Comparison of ENCODE assay signal across 8 cellular contexts in the genomic region with DNA sequence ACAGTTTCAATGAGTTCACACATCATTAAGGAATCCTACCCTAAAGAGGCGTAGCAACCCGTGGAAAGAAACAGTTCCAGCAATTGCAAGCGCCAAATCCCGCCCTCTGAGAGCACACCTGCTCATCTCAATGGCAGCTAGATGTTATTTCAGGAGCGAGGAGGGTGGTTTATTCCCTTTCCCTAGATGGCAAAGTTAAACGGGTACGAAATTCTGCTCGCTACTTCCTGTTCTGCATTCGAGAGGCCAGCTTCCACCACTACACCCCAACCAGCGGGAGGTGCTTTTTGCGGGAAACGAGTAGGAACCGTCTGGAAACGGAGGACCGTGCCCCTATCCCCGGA. TPM values are rescaled to one million over a fixed set of nuclear protein-coding genes. Genes with fewer than 3 reads are reported as not detected.
DNase-seq lines count a peak whose midpoint lies in the region; ATAC-seq and TF ChIP-seq lines count a peak whose summit lies in the region.

No MANE protein-coding gene starts in this region.

- intact Hi-C loops in HCT116 (cut with micrococcal nuclease) = no loop called here

- no peaks in the 10 kb centered on the region for H3K27me3 ChIP-seq in HCT116 (ENCODE audit: insufficient read depth, low read length)
- H3K27me3 ChIP-seq in WERI-Rb-1 (ENCODE audit: insufficient read depth, low read depth, severe bottlenecking) = no peaks in the 10 kb centered on the region
- no peaks in the 10 kb centered on the region for H3K27me3 ChIP-seq in neuron (ENCODE audit: insufficient read depth, low read length)

- DNase-seq in NCI-H524 (lab: John Stamatoyannopoulos, UW) = peak; percentile 22 to 58
- no peak for DNase-seq in NCI-H524 treated with DMSO at 0.1 percent for 48 hours (lab: John Stamatoyannopoulos, UW)
- DNase-seq in HCT116 (ENCODE audit: low read depth, low spot score) = no peak
- peak; percentile 43 to 80 for DNase-seq in NCI-H187 (lab: John Stamatoyannopoulos, UW)
- peak; percentile 32 for DNase-seq in WERI-Rb-1
- DNase-seq in fibroblast of mammary gland (ENCODE audit: low read depth) = peak; percentile 48

- peaks cover 5% of the 10 kb centered on the region; the same call in 1 of the 2 replicates for H4K20me1 ChIP-seq in HCT116 (ENCODE audit: insufficient read depth)

- H3K36me3 ChIP-seq in HCT116 (ENCODE audit: control insufficient read depth in 1 of 2, insufficient read depth in 2 of 2, low read length in 2 of 2) (peaks cover under 1 to 6% of the 10 kb centered on the region in 2 experiments; a peak in 2 of 4 replicates), WERI-Rb-1 (peaks cover 6% of the 10 kb centered on the region), neuron (ENCODE audit: insufficient read depth, low read length) (peaks cover 9% of the 10 kb centered on the region)

- no peak for TF ChIP-seq RAD21 in HCT116 (IDR thresholded peaks at IDR 0.05; ENCODE audit: low read depth)

- peak overlapping the region; percentile 85 for H3K27ac ChIP-seq in HCT116 (ENCODE audit: low read depth, low read length)
- peak overlapping the region; percentile 81 for H3K27ac ChIP-seq in WERI-Rb-1

- no peak overlapping the region for H2AFZ ChIP-seq in HCT116 (ENCODE audit: low read depth, low read length, poor library complexity, severe bottlenecking)
- peak overlapping the region; percentile 63 for H2AFZ ChIP-seq in neuron (ENCODE audit: low read depth, low read length)

- no peak for TF ChIP-seq POLR2A in HCT116 (IDR thresholded peaks at IDR 0.05; ENCODE audit: borderline replicate concordance, extremely low read depth, insufficient read depth, insufficient read length)

- H3K4me1 ChIP-seq in HCT116 (ENCODE audit: control insufficient read depth in 1 of 2, insufficient read depth in 2 of 2, low read length in 2 of 2) (peaks cover 11 to 23% of the 10 kb centered on the region in 2 experiments), neuron (ENCODE audit: insufficient read depth, low read length) (peaks cover 15% of the 10 kb centered on the region)

- TSS peak; percentile 62 for BruUV-seq in HCT116 (replicated peaks; lab: Mats Ljungman, UMichigan)

- no peaks in the 10 kb centered on the region; the same call in 1 of the 2 replicates for H3K9me2 ChIP-seq in HCT116 (ENCODE audit: insufficient read depth)

- H3K9me3 ChIP-seq in HCT116 (ENCODE audit: control insufficient read depth in 1 of 2, insufficient read depth in 1 of 2, low read depth in 1 of 2, low read length in 2 of 2) = no peaks in the 10 kb centered on the region
- peaks cover 4% of the 10 kb centered on the region for H3K9me3 ChIP-seq in WERI-Rb-1 (ENCODE audit: severe bottlenecking)
- no peaks in the 10 kb centered on the region for H3K9me3 ChIP-seq in neuron (ENCODE audit: low read length)

- CTCF ChIA-PET in HCT116 (lab: Charles Lee) = interaction anchor here (0.7 to 1.2 kb wide), 2 partner anchors 33 to 101 kb away, joined by 3 read pairs; partner anchors contain the start of genes FAM216A and GPN3

- RAD21 ChIA-PET in HCT116 (lab: Charles Lee; ENCODE audit: low non-redundant PET in 1 of 2, low total read pairs in 2 of 2, uncharacterized antibody in 2 of 2, unreplicated experiment in 2 of 2) = no interaction called here

- H3K9ac ChIP-seq in HCT116 (ENCODE audit: low read length) = peak overlapping the region; percentile 91

- H3K4me2 ChIP-seq in HCT116 (ENCODE audit: low read length) = peak overlapping the region; percentile 71

- no peak for TF ChIP-seq CTCF in HCT116 (IDR thresholded peaks at IDR 0.05 in 2 of 3, conservative IDR thresholded peaks at IDR 0.05 in 1 of 3; ENCODE audit: borderline replicate concordance in 1 of 3, insufficient read depth in 1 of 3, low read depth in 2 of 3, low read length in 2 of 3)
- TF ChIP-seq CTCF in WERI-Rb-1 (IDR thresholded peaks at IDR 0.05; ENCODE audit: low read depth, low read length) = no peak
- TF ChIP-seq CTCF in fibroblast of mammary gland (conservative IDR thresholded peaks at IDR 0.05; ENCODE audit: control insufficient read depth, insufficient read depth, low read depth, low read length) = no peak

- ATAC-seq in HCT116 (peak; percentile 47), HG02884 (IDR thresholded peaks at IDR 0.05; ENCODE audit: unreplicated experiment) (no peak)

- H3K4me3 ChIP-seq in HCT116 (replicated peaks in 1 of 2; ENCODE audit: low read depth in 1 of 2, low read length in 2 of 2) (peak overlapping the region; percentile 91 to 94), WERI-Rb-1 (ENCODE audit: low read depth, low read length) (peak overlapping the region; percentile 87), fibroblast of mammary gland (ENCODE audit: control insufficient read depth, low read depth, low read length) (peak overlapping the region; percentile 98), neuron (ENCODE audit: low read length) (peak overlapping the region; percentile 69)

- POLR2A ChIA-PET in HCT116 (lab: Charles Lee) = interaction anchor here (1.0 to 2.8 kb wide), 2 partner anchors 12 to 33 kb away, joined by 3 to 13 read pairs; partner anchors contain the start of genes FAM216A and GPN3

- peaks cover 54% of the 10 kb centered on the region for H3K79me2 ChIP-seq in HCT116 (ENCODE audit: insufficient read depth, low read length)

TF ChIP-seq in HCT116, 20 proteins besides CTCF, POLR2A, EP300 and RAD21:
- TF ChIP-seq SIN3A (IDR thresholded peaks at IDR 0.05; ENCODE audit: low read depth) = no peak
- TF ChIP-seq, protein P1, sequence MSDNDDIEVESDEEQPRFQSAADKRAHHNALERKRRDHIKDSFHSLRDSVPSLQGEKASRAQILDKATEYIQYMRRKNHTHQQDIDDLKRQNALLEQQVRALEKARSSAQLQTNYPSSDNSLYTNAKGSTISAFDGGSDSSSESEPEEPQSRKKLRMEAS (IDR thresholded peaks at IDR 0.05) = no peak
- no peak for TF ChIP-seq ZFX (IDR thresholded peaks at IDR 0.05)
- no peak for TF ChIP-seq ELF1 (IDR thresholded peaks at IDR 0.05; ENCODE audit: borderline replicate concordance, low read depth)
- no peak for TF ChIP-seq ZNF274 (IDR thresholded peaks at IDR 0.05; ENCODE audit: low read depth, low read length)
- TF ChIP-seq EZH2 (IDR thresholded peaks at IDR 0.05) = no peak
- no peak for TF ChIP-seq POLR2AphosphoS5 (IDR thresholded peaks at IDR 0.05; ENCODE audit: low read depth, low read length)

RNA-seq across cellular contexts. Expression of gene VPS29, which starts 0.6 kb away (rescaled TPM):
- total RNA-seq in HCT116 (2021; ENCODE audit: unreplicated experiment) = 95.7 TPM
- 53.9 and 76.0 TPM in 2 replicates for polyA plus RNA-seq in HCT116 (2012)

RNA-seq across cellular contexts. Expression of gene RAD9B, which starts 0.8 kb away (rescaled TPM):
- 0.17 TPM for total RNA-seq in HCT116 (2021; ENCODE audit: unreplicated experiment)
- polyA plus RNA-seq in HCT116 (2012) = 0.16 and 0.26 TPM in 2 replicates

RNA-seq across cellular contexts. Expression of gene FAM216A, which starts 32.7 kb away (rescaled TPM):
- 10.1 TPM for total RNA-seq in HCT116 (2021; ENCODE audit: unreplicated experiment)
- 7.4 and 11.4 TPM in 2 replicates for polyA plus RNA-seq in HCT116 (2012)

RNA-seq across cellular contexts. Expression of gene GPN3, which starts 33.3 kb away (rescaled TPM):
- 46.2 TPM for total RNA-seq in HCT116 (2021; ENCODE audit: unreplicated experiment)
- 28.1 and 41.6 TPM in 2 replicates for polyA plus RNA-seq in HCT116 (2012)

RNA-seq across cellular contexts. Expression of gene ARPC3, which starts 51.2 kb away (rescaled TPM):
- total RNA-seq in HCT116 (2021; ENCODE audit: unreplicated experiment) = 115 TPM
- 64.8 and 97.8 TPM in 2 replicates for polyA plus RNA-seq in HCT116 (2012)

Comparison
In these comparisons a context has a peak if more than half of its experiments do, and no peak if none do; other contexts are left out.
1. DNase-seq: peak in NCI-H524 (2 of 2), NCI-H187 (2 of 2), WERI-Rb-1 (single experiment) and fibroblast of mammary gland (single experiment); none in NCI-H524 treated with DMSO at 0.1 percent for 48 hours (single experiment) and HCT116 (single experiment).
2. Peak in every context shown above with its lines, with median percentiles within 50 percentile points of each other: H3K4me3 ChIP-seq.